19 cellular contexts compared by ENCODE assay signal in genomic region chr6:163789199-163789810, GRCh38.
DNase-seq lines count a peak whose midpoint lies in the region; ATAC-seq and TF ChIP-seq lines count a peak whose summit lies in the region.
"Had no signal": no experiment of that assay in that cellular context is flagged by ENCODE, and none has a peak within 500 bp of the region (broad histone marks: within the 10 kb centered on the region; RNA-seq: fewer than 3 reads in every experiment).

No MANE protein-coding gene starts in this region.

- H3K4me1 ChIP-seq in SJCRH30 (peaks cover 39% of the 10 kb centered on the region), tibial nerve (peaks cover 0 to 52% (median 6%) of the 10 kb centered on the region in 4 donors)
- H3K4me1 ChIP-seq in naive thymus-derived CD4-positive, alpha-beta T cell (ENCODE audit: control insufficient read depth in 2 of 2, insufficient read depth in 2 of 2, low read length in 2 of 2): no peaks in the 10 kb centered on the region
- H3K4me1 ChIP-seq: BLaER1 treated with 17β-estradiol and CSF1 and Interleukin-3, amounts not matched to agents 10 nM and 100 nM; Peyer's patch had no signal

- DNase-seq in NCI-H524 (lab: John Stamatoyannopoulos, UW) (peak; percentile 88 to 96), SJCRH30 (peak; percentile 64 to 84), neural crest cell (ENCODE audit: low read depth, low spot score) (no peak), tibial nerve (ENCODE audit: low spot score in 2 of 2) (no peak), GM10248 (ENCODE audit: extremely low spot score) (no peak)
- DNase-seq in stimulated activated CD4-positive, alpha-beta T cell treated with anti-CD3 and anti-CD28 coated beads, Interleukin-4, amount 100 ng/mL, for 4 hours: no peak
- no peak for DNase-seq in naive thymus-derived CD4-positive, alpha-beta T cell
- DNase-seq: CD8-positive, alpha-beta memory T cell; HFFc6; Karpas-422; MG63; NCI-H1092 treated with DMSO at 0.1 percent for 48 hours; NCI-H2081; NCI-H446 treated with DMSO at 0.1 percent for 48 hours; NCI-H748 treated with DMSO at 0.1 percent for 48 hours; Peyer's patch; SW 1271 had no signal

- peaks cover 3% of the 10 kb centered on the region for H3K4me1 Mint-ChIP-seq in neural crest cell
- peaks cover 0 to 23% (median 0%) of the 10 kb centered on the region in 7 donors for H3K4me1 Mint-ChIP-seq in naive thymus-derived CD4-positive, alpha-beta T cell

- H3K27ac ChIP-seq in SJCRH30 (peak overlapping the region; percentile 69), tibial nerve (peak overlapping the region in 3 of 4 donors; percentile 6 to 86 (median 74))
- no peak overlapping the region for H3K27ac ChIP-seq in naive thymus-derived CD4-positive, alpha-beta T cell (ENCODE audit: low read depth, low read length)
- H3K27ac ChIP-seq: BLaER1 treated with 17β-estradiol and CSF1 and Interleukin-3, amounts not matched to agents 10 nM and 100 nM; HL-60; Peyer's patch had no signal

- POLR2A ChIA-PET in GM10248 (lab: Yijun Ruan, JAX): no interaction called here
- POLR2A ChIA-PET in naive thymus-derived CD4-positive, alpha-beta T cell (lab: Charles Lee): no interaction called here

- H3K27me3 Mint-ChIP-seq in neural crest cell (ENCODE audit: low read depth): no peaks in the 10 kb centered on the region
- peaks cover 2 to 15% (median 6%) of the 10 kb centered on the region in 5 donors for H3K27me3 Mint-ChIP-seq in naive thymus-derived CD4-positive, alpha-beta T cell

- H3K4me3 Mint-ChIP-seq in neural crest cell: no peak overlapping the region
- no peak overlapping the region for H3K4me3 Mint-ChIP-seq in naive thymus-derived CD4-positive, alpha-beta T cell
- H3K4me3 Mint-ChIP-seq: CD8-positive, alpha-beta memory T cell; HFFc6 had no signal

- no peak overlapping the region for H3K4me3 ChIP-seq in SJCRH30
- no peak overlapping the region for H3K4me3 ChIP-seq in tibial nerve
- no peak overlapping the region for H3K4me3 ChIP-seq in naive thymus-derived CD4-positive, alpha-beta T cell (ENCODE audit: low read length)
- H3K4me3 ChIP-seq: BLaER1 treated with 17β-estradiol and CSF1 and Interleukin-3, amounts not matched to agents 10 nM and 100 nM; MG63; Peyer's patch had no signal

- H3K9me3 ChIP-seq in SJCRH30 (replicated peaks) (no peaks in the 10 kb centered on the region), tibial nerve (no peaks in the 10 kb centered on the region)
- H3K9me3 ChIP-seq in naive thymus-derived CD4-positive, alpha-beta T cell (ENCODE audit: control insufficient read depth in 2 of 3, low read length in 3 of 3): no peaks in the 10 kb centered on the region
- H3K9me3 ChIP-seq: BLaER1 treated with 17β-estradiol and CSF1 and Interleukin-3, amounts not matched to agents 10 nM and 100 nM; MG63; Peyer's patch had no signal

- H3K36me3 Mint-ChIP-seq in neural crest cell (ENCODE audit: low read depth): no peaks in the 10 kb centered on the region
- no peaks in the 10 kb centered on the region for H3K36me3 Mint-ChIP-seq in naive thymus-derived CD4-positive, alpha-beta T cell
- H3K36me3 Mint-ChIP-seq: CD8-positive, alpha-beta memory T cell had no signal

- H3K36me3 ChIP-seq in SJCRH30: no peaks in the 10 kb centered on the region
- no peaks in the 10 kb centered on the region for H3K36me3 ChIP-seq in tibial nerve
- no peaks in the 10 kb centered on the region for H3K36me3 ChIP-seq in naive thymus-derived CD4-positive, alpha-beta T cell (ENCODE audit: control insufficient read depth in 2 of 3, insufficient read depth in 3 of 3, low read length in 3 of 3)
- H3K36me3 ChIP-seq: BLaER1 treated with 17β-estradiol and CSF1 and Interleukin-3, amounts not matched to agents 10 nM and 100 nM; MG63; Peyer's patch had no signal

- TF ChIP-seq CTCF in neural crest cell (conservative IDR thresholded peaks at IDR 0.05) (no peak), tibial nerve (IDR thresholded peaks at IDR 0.05) (no peak), GM10248 (IDR thresholded peaks at IDR 0.05; ENCODE audit: control extremely low read depth, extremely low read depth, low read depth, missing control alignments) (no peak)

- TF ChIP-seq POLR2A in tibial nerve (IDR thresholded peaks at IDR 0.05): no peak

- H3K27me3 ChIP-seq in SJCRH30: no peaks in the 10 kb centered on the region
- no peaks in the 10 kb centered on the region for H3K27me3 ChIP-seq in tibial nerve
- H3K27me3 ChIP-seq in naive thymus-derived CD4-positive, alpha-beta T cell (ENCODE audit: control insufficient read depth in 2 of 2, insufficient read depth in 2 of 2, low read length in 2 of 2): no peaks in the 10 kb centered on the region
- H3K27me3 ChIP-seq: BLaER1 treated with 17β-estradiol and CSF1 and Interleukin-3, amounts not matched to agents 10 nM and 100 nM; MG63; Peyer's patch had no signal

- H3K27ac Mint-ChIP-seq in neural crest cell (ENCODE audit: unreplicated experiment): peak overlapping the region; percentile 3
- H3K27ac Mint-ChIP-seq in naive thymus-derived CD4-positive, alpha-beta T cell: no peak overlapping the region
- H3K27ac Mint-ChIP-seq: CD8-positive, alpha-beta memory T cell; HFFc6 had no signal

- intact Hi-C loops in naive thymus-derived CD4-positive, alpha-beta T cell (cut with micrococcal nuclease): no loop called here

- WGBS in tibial nerve, 2 donors: 81 to 87% methylated on average over 5 of the region's 5 CpGs

- CTCF ChIA-PET in GM10248 (lab: Yijun Ruan, JAX): no interaction called here
- CTCF ChIA-PET in naive thymus-derived CD4-positive, alpha-beta T cell (lab: Charles Lee): no interaction called here

- no peaks in the 10 kb centered on the region for H3K9me3 Mint-ChIP-seq in neural crest cell
- H3K9me3 Mint-ChIP-seq in naive thymus-derived CD4-positive, alpha-beta T cell: no peaks in the 10 kb centered on the region
- H3K9me3 Mint-ChIP-seq: CD8-positive, alpha-beta memory T cell; HFFc6 had no signal

- no peak for ATAC-seq in naive thymus-derived CD4-positive, alpha-beta T cell

- TF ChIP-seq EP300 in tibial nerve (IDR thresholded peaks at IDR 0.05): no peak

Comparison
In these comparisons a context has a peak if more than half of its experiments do, and no peak if none do; other contexts are left out.
1. DNase-seq: peak in NCI-H524 (2 of 2) and SJCRH30 (2 of 2); none in neural crest cell (single experiment), tibial nerve (0 of 2), stimulated activated CD4-positive, alpha-beta T cell treated with anti-CD3 and anti-CD28 coated beads, Interleukin-4, amount 100 ng/mL, for 4 hours (0 of 2), GM10248 (single experiment) and naive thymus-derived CD4-positive, alpha-beta T cell (0 of 9).